8 cellular contexts compared by ENCODE assay signal in genomic region chr1:220747426-220748090, GRCh38. TPM values are rescaled to one million over a fixed set of nuclear protein-coding genes. Genes with fewer than 3 reads are reported as not detected.
DNase-seq lines count a peak whose midpoint lies in the region; ATAC-seq and TF ChIP-seq lines count a peak whose summit lies in the region.
"Had no signal": no experiment of that assay in that cellular context is flagged by ENCODE, and none has a peak within 500 bp of the region (broad histone marks: within the 10 kb centered on the region; RNA-seq: fewer than 3 reads in every experiment).

No MANE protein-coding gene starts in this region.

- peak overlapping the region; percentile 49 for H3K4me3 Mint-ChIP-seq in activated T-helper 17 cell treated with anti-CD3 and anti-CD28 coated beads, Interleukin-2, amount 50 U/mL, for 72 hours
- H3K4me3 Mint-ChIP-seq in stimulated activated naive CD8-positive, alpha-beta T cell treated with anti-CD3 and anti-CD28 coated beads, Interleukin-15, Interleukin-2, amounts not matched to agents 100 ng/mL and 50 ng/mL, for 24 hours, result peak overlapping the region; percentile 64

- peaks cover 50% of the 10 kb centered on the region for H3K27me3 Mint-ChIP-seq in activated T-helper 17 cell treated with anti-CD3 and anti-CD28 coated beads, Interleukin-2, amount 50 U/mL, for 72 hours
- peaks cover 58% of the 10 kb centered on the region for H3K27me3 Mint-ChIP-seq in stimulated activated naive CD8-positive, alpha-beta T cell treated with anti-CD3 and anti-CD28 coated beads, Interleukin-15, Interleukin-2, amounts not matched to agents 100 ng/mL and 50 ng/mL, for 24 hours

- H3K27ac Mint-ChIP-seq in activated T-helper 17 cell treated with anti-CD3 and anti-CD28 coated beads, Interleukin-2, amount 50 U/mL, for 72 hours, result no peak overlapping the region
- no peak overlapping the region for H3K27ac Mint-ChIP-seq in stimulated activated naive CD8-positive, alpha-beta T cell treated with anti-CD3 and anti-CD28 coated beads, Interleukin-15, Interleukin-2, amounts not matched to agents 100 ng/mL and 50 ng/mL, for 24 hours

- no peak for TF ChIP-seq CTCF in HFF-Myc (IDR thresholded peaks at IDR 0.05; ENCODE audit: low read depth, low read length, missing control alignments)

- no peak for ATAC-seq in activated T-helper 17 cell treated with anti-CD3 and anti-CD28 coated beads, Interleukin-2, amount 50 U/mL, for 72 hours (replicated peaks)
- ATAC-seq in GM21447 (IDR thresholded peaks at IDR 0.05; ENCODE audit: unreplicated experiment), result no peak

- H3K36me3 Mint-ChIP-seq in activated T-helper 17 cell treated with anti-CD3 and anti-CD28 coated beads, Interleukin-2, amount 50 U/mL, for 72 hours (ENCODE audit: low read depth), result no peaks in the 10 kb centered on the region
- no peaks in the 10 kb centered on the region for H3K36me3 Mint-ChIP-seq in stimulated activated naive CD8-positive, alpha-beta T cell treated with anti-CD3 and anti-CD28 coated beads, Interleukin-15, Interleukin-2, amounts not matched to agents 100 ng/mL and 50 ng/mL, for 24 hours (ENCODE audit: low read depth)

- H3K4me3 ChIP-seq in HFF-Myc (replicated peaks; ENCODE audit: low read depth, low read length), result peak overlapping the region; percentile 62
- H3K4me3 ChIP-seq: SK-N-MC had no signal

- no peaks in the 10 kb centered on the region for H3K9me3 Mint-ChIP-seq in activated T-helper 17 cell treated with anti-CD3 and anti-CD28 coated beads, Interleukin-2, amount 50 U/mL, for 72 hours
- no peaks in the 10 kb centered on the region for H3K9me3 Mint-ChIP-seq in stimulated activated naive CD8-positive, alpha-beta T cell treated with anti-CD3 and anti-CD28 coated beads, Interleukin-15, Interleukin-2, amounts not matched to agents 100 ng/mL and 50 ng/mL, for 24 hours

- DNase-seq in HFF-Myc (ENCODE audit: extremely low read depth, low read depth) (no peak), iPS-NIHi7 (ENCODE audit: extremely low spot score) (peak; percentile 28), DMS114 treated with DMSO at 0.1 percent for 48 hours (lab: John Stamatoyannopoulos, UW; ENCODE audit: unreplicated experiment) (no peak), COLO668 (lab: John Stamatoyannopoulos, UW; ENCODE audit: unreplicated experiment) (no peak)

- H3K4me1 Mint-ChIP-seq in activated T-helper 17 cell treated with anti-CD3 and anti-CD28 coated beads, Interleukin-2, amount 50 U/mL, for 72 hours, result no peaks in the 10 kb centered on the region
- peaks cover 10% of the 10 kb centered on the region for H3K4me1 Mint-ChIP-seq in stimulated activated naive CD8-positive, alpha-beta T cell treated with anti-CD3 and anti-CD28 coated beads, Interleukin-15, Interleukin-2, amounts not matched to agents 100 ng/mL and 50 ng/mL, for 24 hours (ENCODE audit: low read depth)

RNA-seq across cellular contexts. Expression of gene MTARC2, which starts 0.6 kb away (rescaled TPM):
- total RNA-seq in activated T-helper 17 cell treated with anti-CD3 and anti-CD28 coated beads, Interleukin-2, amount 50 U/mL, for 72 hours, result not detected

RNA-seq across cellular contexts. Expression of gene MTARC1, which starts 39.2 kb away (rescaled TPM):
- under 1 TPM in 1 of 2 donors, not detected in 1; 0.11 TPM for total RNA-seq in activated T-helper 17 cell treated with anti-CD3 and anti-CD28 coated beads, Interleukin-2, amount 50 U/mL, for 72 hours

RNA-seq across cellular contexts. Expression of gene C1orf115, which starts 57.4 kb away (rescaled TPM):
- under 1 TPM in 1 of 2 donors, not detected in 1; 0.40 TPM for total RNA-seq in activated T-helper 17 cell treated with anti-CD3 and anti-CD28 coated beads, Interleukin-2, amount 50 U/mL, for 72 hours
